8 cellular contexts compared by ENCODE assay signal in genomic region chr2:110101911-110102774, GRCh38. TPM values are rescaled to one million over a fixed set of nuclear protein-coding genes. Genes with fewer than 3 reads are reported as not detected.
A peak's percentile ranks its signal among the peaks of the same experiment; 100 is the strongest.
DNase-seq lines count a peak whose midpoint lies in the region; FAIRE-seq and TF ChIP-seq lines count a peak whose summit lies in the region.

No MANE protein-coding gene starts in this region.

- TF ChIP-seq CTCF in esophagus muscularis mucosa (IDR thresholded peaks at IDR 0.05) (no peak), osteoblast (IDR thresholded peaks at IDR 0.05; ENCODE audit: extremely low read depth, low read depth, low read length) (no peak)

- DNase-seq in CD1c-positive myeloid dendritic cell (ENCODE audit: extremely low spot score): peak; percentile 6
- peak in 1 of 2 experiments; percentile 9 for DNase-seq in SJCRH30
- peak; percentile 86 for DNase-seq in esophagus muscularis mucosa (ENCODE audit: extremely low spot score)
- no peak for DNase-seq in osteoblast (ENCODE audit: insufficient read length, low spot score, missing footprints)
- DNase-seq in GM12891 (ENCODE audit: insufficient read length, low spot score): no peak
- no peak for DNase-seq in foreskin melanocyte
- no peak for DNase-seq in NCI-H82 (lab: John Stamatoyannopoulos, UW)
- DNase-seq in activated CD4-positive, alpha-beta T cell treated with anti-CD3 and anti-CD28 coated beads for 1 hour: no peak

- H3K27me3 ChIP-seq in SJCRH30: no peaks in the 10 kb centered on the region
- peaks cover 0 to 26% (median 0%) of the 10 kb centered on the region in 4 donors for H3K27me3 ChIP-seq in esophagus muscularis mucosa
- no peaks in the 10 kb centered on the region for H3K27me3 ChIP-seq in osteoblast (ENCODE audit: insufficient read depth, low read length)

- no peak overlapping the region for H3K4me3 ChIP-seq in SJCRH30
- H3K4me3 ChIP-seq in esophagus muscularis mucosa: peak overlapping the region in 3 of 4 donors; percentile 3 to 33 (median 23)
- H3K4me3 ChIP-seq in osteoblast (ENCODE audit: insufficient read depth, low read length): peak overlapping the region; percentile 20

- H3K9me3 ChIP-seq in SJCRH30 (replicated peaks): no peaks in the 10 kb centered on the region
- H3K9me3 ChIP-seq in esophagus muscularis mucosa: no peaks in the 10 kb centered on the region
- H3K9me3 ChIP-seq in osteoblast (ENCODE audit: low read depth, low read length): no peaks in the 10 kb centered on the region

- H3K36me3 ChIP-seq in SJCRH30: no peaks in the 10 kb centered on the region
- H3K36me3 ChIP-seq in esophagus muscularis mucosa: no peaks in the 10 kb centered on the region
- H3K36me3 ChIP-seq in osteoblast (ENCODE audit: insufficient read depth, low read length): no peaks in the 10 kb centered on the region

- TF ChIP-seq EP300 in esophagus muscularis mucosa (IDR thresholded peaks at IDR 0.05): no peak

- no peak for FAIRE-seq in GM12891 (lab: Jason Lieb, UNC)

- WGBS in esophagus muscularis mucosa: 62% methylated on average over 9 of the region's 9 CpGs

- peak overlapping the region; percentile 66 for H3K4me2 ChIP-seq in osteoblast (ENCODE audit: insufficient read depth, low read length)

- no peaks in the 10 kb centered on the region for H4K20me1 ChIP-seq in osteoblast (ENCODE audit: insufficient read depth, low read length)

- TF ChIP-seq POLR2A in esophagus muscularis mucosa (IDR thresholded peaks at IDR 0.05; ENCODE audit: low read depth) (no peak), GM12891 (IDR thresholded peaks at IDR 0.05; ENCODE audit: low read depth, low read length) (no peak)

- no peaks in the 10 kb centered on the region for H3K79me2 ChIP-seq in osteoblast (ENCODE audit: insufficient read depth, low read length)

- H3K27ac ChIP-seq in SJCRH30 (peak overlapping the region; percentile 49), esophagus muscularis mucosa (replicated peaks in 1 of 4) (peak overlapping the region; percentile 66 to 82 (median 72)), osteoblast (ENCODE audit: low read depth, low read length) (peak overlapping the region; percentile 98)

- H3K4me1 ChIP-seq in SJCRH30 (peaks cover 8% of the 10 kb centered on the region; the same call in 1 of the 2 replicates), esophagus muscularis mucosa (peaks cover 26 to 44% (median 38%) of the 10 kb centered on the region in 4 donors), osteoblast (ENCODE audit: insufficient read depth, low read length) (peaks cover 45% of the 10 kb centered on the region)

- peak overlapping the region; percentile 52 for H2AFZ ChIP-seq in osteoblast (ENCODE audit: low read length)

- intact Hi-C loops in esophagus muscularis mucosa (cut with DNase I): no loop called here

TF ChIP-seq in GM12891, 5 proteins besides CTCF, POLR2A, EP300 and RAD21:
- TF ChIP-seq PAX5 (IDR thresholded peaks at IDR 0.05; ENCODE audit: insufficient read depth, low read length, severe bottlenecking) (no peak), POU2F2 (IDR thresholded peaks at IDR 0.05; ENCODE audit: low read depth, low read length) (no peak), SPI1 (IDR thresholded peaks at IDR 0.05; ENCODE audit: low read depth, low read length) (no peak), POLR2AphosphoS5 (IDR thresholded peaks at IDR 0.05; ENCODE audit: low read depth, low read length) (no peak), TAF1 (IDR thresholded peaks at IDR 0.05; ENCODE audit: low read depth, low read length) (no peak)

RNA-seq across cellular contexts. Expression of gene MALL, which starts 13.5 kb away (rescaled TPM):
- total RNA-seq in SJCRH30 (2014; rRNA removed; shearing (Covaris generic)): 0.12 TPM in 1 of 2 replicates, not detected in the other
- 10 to 100 TPM in 3 of 4 donors, 1 to 10 TPM in 1; 5.0 to 20.4 (median 18.1) TPM for total RNA-seq in esophagus muscularis mucosa
- total RNA-seq in osteoblast: 4.4 and 5.1 TPM in 2 replicates
- not detected for polyA plus RNA-seq in GM12891 (2012; ENCODE audit: low read depth, missing spikeins)

Comparison
In these comparisons a context has a peak if more than half of its experiments do, and no peak if none do; other contexts are left out.
1. DNase-seq: peak in CD1c-positive myeloid dendritic cell (single experiment) and esophagus muscularis mucosa (single experiment); none in osteoblast (single experiment), GM12891 (single experiment), foreskin melanocyte (single experiment), NCI-H82 (single experiment) and activated CD4-positive, alpha-beta T cell treated with anti-CD3 and anti-CD28 coated beads for 1 hour (single experiment).
2. Peak in every context shown above with its lines, with median percentiles within 50 percentile points of each other: H3K27ac ChIP-seq.